Comparison of ENCODE assay signal across 8 cellular contexts in the genomic region with DNA sequence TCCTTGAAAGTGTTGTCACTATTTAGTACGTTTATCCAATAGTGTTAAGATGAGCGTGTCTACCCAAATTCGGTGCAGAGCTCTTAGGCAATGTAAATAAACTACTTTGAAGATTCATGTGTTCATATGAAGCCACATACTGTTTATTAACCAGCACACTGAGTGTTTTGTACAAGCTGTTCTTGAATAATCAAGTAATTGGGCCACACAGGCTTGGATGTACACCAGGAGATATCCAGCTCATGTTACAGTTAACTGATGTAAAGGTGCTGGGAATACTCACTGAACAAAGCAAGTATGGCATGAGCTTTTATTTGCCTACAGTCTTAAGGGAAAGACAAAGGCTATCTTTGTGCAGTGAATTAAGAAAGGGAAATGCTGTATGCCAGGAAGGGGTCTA. TPM values are rescaled to one million over a fixed set of nuclear protein-coding genes. Genes with fewer than 3 reads are reported as not detected.
DNase-seq lines count a peak whose midpoint lies in the region; ATAC-seq and TF ChIP-seq lines count a peak whose summit lies in the region.

No MANE protein-coding gene starts in this region.

- no peak for TF ChIP-seq CTCF in endodermal cell (conservative IDR thresholded peaks at IDR 0.05)
- no peak for TF ChIP-seq CTCF in osteoblast (IDR thresholded peaks at IDR 0.05; ENCODE audit: extremely low read depth, low read depth, low read length)

- H3K36me3 Mint-ChIP-seq in endodermal cell (ENCODE audit: low read depth): peaks cover 6% of the 10 kb centered on the region

- no peaks in the 10 kb centered on the region for H3K27me3 ChIP-seq in endodermal cell (ENCODE audit: control insufficient read depth, insufficient read depth, low read length, poor library complexity, severe bottlenecking)
- H3K27me3 ChIP-seq in osteoblast (ENCODE audit: insufficient read depth, low read length): no peaks in the 10 kb centered on the region

- ATAC-seq in GM19467 (IDR thresholded peaks at IDR 0.05; ENCODE audit: unreplicated experiment) (no peak), esophagus mucosa (no peak)

- WGBS in endodermal cell (ENCODE audit: insufficient coverage in 1 of 2, insufficient read length in 1 of 2), 2 experiments: 95 to 100% methylated on average over 1 to 3 of the region's 3 CpGs

- H3K4me3 ChIP-seq in endodermal cell (ENCODE audit: low read length): peak overlapping the region; percentile 100
- H3K4me3 ChIP-seq in osteoblast (ENCODE audit: insufficient read depth, low read length): peak overlapping the region; percentile 85

- H3K27ac ChIP-seq in endodermal cell (ENCODE audit: low read depth, low read length) (no peak overlapping the region), osteoblast (ENCODE audit: low read depth, low read length) (peak overlapping the region; percentile 95)

- peak overlapping the region; percentile 96; the same call in 1 of the 2 replicates for H3K9ac ChIP-seq in ES-I3 (ENCODE audit: low read depth, low read length)
- H3K9ac ChIP-seq in endodermal cell (ENCODE audit: extremely low read depth, low read length, poor library complexity, severe bottlenecking): peak overlapping the region; percentile 93

- peak overlapping the region; percentile 70 for H3K4me2 ChIP-seq in osteoblast (ENCODE audit: insufficient read depth, low read length)

- H3K4me1 Mint-ChIP-seq in endodermal cell: peaks cover 34% of the 10 kb centered on the region

- H3K4me1 ChIP-seq in ES-I3 (ENCODE audit: insufficient read depth, low read length) (peaks cover 12% of the 10 kb centered on the region; the same call in 1 of the 2 replicates), endodermal cell (ENCODE audit: control insufficient read depth, insufficient read depth, low read length) (peaks cover 17% of the 10 kb centered on the region), osteoblast (ENCODE audit: insufficient read depth, low read length) (peaks cover 6% of the 10 kb centered on the region)

- peak overlapping the region; percentile 95 for H3K27ac Mint-ChIP-seq in endodermal cell

- H3K79me2 ChIP-seq in osteoblast (ENCODE audit: insufficient read depth, low read length): peaks cover 45% of the 10 kb centered on the region

- H3K9me3 ChIP-seq in ES-I3 (ENCODE audit: control insufficient read depth, insufficient read depth, low read length) (no peaks in the 10 kb centered on the region), endodermal cell (ENCODE audit: control insufficient read depth, low read length) (no peaks in the 10 kb centered on the region), osteoblast (ENCODE audit: low read depth, low read length) (no peaks in the 10 kb centered on the region)

- H3K9me3 Mint-ChIP-seq in endodermal cell: no peaks in the 10 kb centered on the region

- peak overlapping the region; percentile 85 for H3K4me3 Mint-ChIP-seq in endodermal cell

- peak overlapping the region; percentile 89 for H2AFZ ChIP-seq in osteoblast (ENCODE audit: low read length)

- peaks cover 12% of the 10 kb centered on the region for H4K20me1 ChIP-seq in osteoblast (ENCODE audit: insufficient read depth, low read length)

- H3K36me3 ChIP-seq in ES-I3 (ENCODE audit: insufficient read depth, low read length) (no peaks in the 10 kb centered on the region), endodermal cell (ENCODE audit: control insufficient read depth, insufficient read depth, low read length) (no peaks in the 10 kb centered on the region), osteoblast (ENCODE audit: insufficient read depth, low read length) (no peaks in the 10 kb centered on the region)

- H3K27me3 Mint-ChIP-seq in endodermal cell (ENCODE audit: insufficient read depth): no peaks in the 10 kb centered on the region

- DNase-seq in NCI-H526 treated with DMSO at 0.1 percent for 48 hours (lab: John Stamatoyannopoulos, UW) (peak; percentile 82), endodermal cell (no peak), osteoblast (ENCODE audit: insufficient read length, low spot score, missing footprints) (no peak), islet precursor cell (no peak)
- no peak for DNase-seq in stimulated activated CD4-positive, alpha-beta T cell treated with anti-CD3 and anti-CD28 coated beads, Interleukin-4, amount 100 ng/mL, for 4 hours

RNA-seq across cellular contexts. Expression of gene DHX36, which starts 0.6 kb away (rescaled TPM):
- total RNA-seq in endodermal cell: 10 to 100 TPM; 90.0 to 97.3 TPM
- 101 TPM for polyA plus RNA-seq in endodermal cell (2013, experiment 1 of 2)
- polyA plus RNA-seq in endodermal cell (2013, experiment 2 of 2): 91.5 TPM
- 39.2 and 40.2 TPM in 2 replicates for total RNA-seq in osteoblast
- 41.1 TPM for total RNA-seq in esophagus mucosa
